12 cellular contexts compared by ENCODE assay signal in genomic region chr5:159850192-159850573, GRCh38.
A peak's percentile ranks its signal among the peaks of the same experiment; 100 is the strongest.
DNase-seq lines count a peak whose midpoint lies in the region; ATAC-seq and TF ChIP-seq lines count a peak whose summit lies in the region.
"Had no signal": no experiment of that assay in that cellular context is flagged by ENCODE, and none has a peak within 500 bp of the region (broad histone marks: within the 10 kb centered on the region; RNA-seq: fewer than 3 reads in every experiment).

No MANE protein-coding gene starts in this region.

- H3K4me1 ChIP-seq in gastroesophageal sphincter (no peaks in the 10 kb centered on the region), transverse colon (no peaks in the 10 kb centered on the region)

- H3K9me3 ChIP-seq in gastroesophageal sphincter (no peaks in the 10 kb centered on the region), transverse colon (no peaks in the 10 kb centered on the region)

- ATAC-seq in SK-N-SH treated with all-trans-retinoic acid at 6 μM for 48 hours (peak; percentile 59), gastroesophageal sphincter (peak; percentile 89), HG03175 (IDR thresholded peaks at IDR 0.05; ENCODE audit: unreplicated experiment) (no peak), GM18517 (IDR thresholded peaks at IDR 0.05; ENCODE audit: unreplicated experiment) (no peak)
- ATAC-seq: naive thymus-derived CD4-positive, alpha-beta T cell had no signal

- TF ChIP-seq CTCF in gastroesophageal sphincter (IDR thresholded peaks at IDR 0.05) (no peak), transverse colon (IDR thresholded peaks at IDR 0.05) (no peak)

- H3K27me3 ChIP-seq in gastroesophageal sphincter, result no peaks in the 10 kb centered on the region
- no peaks in the 10 kb centered on the region for H3K27me3 ChIP-seq in transverse colon

- H3K36me3 ChIP-seq in gastroesophageal sphincter (no peaks in the 10 kb centered on the region), transverse colon (no peaks in the 10 kb centered on the region)

- in situ Hi-C loops in transverse colon (cut with MboI; ENCODE audit: low pct_ligation_motif_present in 1 of 4, low pct_unique_long_range_greater_than_20kb in 1 of 4, low sequenced_read_pairs in 3 of 4), result no loop called here

- no peak for TF ChIP-seq POLR2A in gastroesophageal sphincter (IDR thresholded peaks at IDR 0.05)
- TF ChIP-seq POLR2A in transverse colon (IDR thresholded peaks at IDR 0.05), result no peak

- DNase-seq in NK-92 treated with Interleukin-12 subunit alpha and Interleukin-12 subunit beta, amount 100 ng/mL, for 24 hours (lab: John Stamatoyannopoulos, UW), result peak; percentile 19
- DNase-seq in NK-92 (lab: John Stamatoyannopoulos, UW; ENCODE audit: unreplicated experiment) (no peak), transverse colon (peak; percentile 18), COR-L47 (lab: John Stamatoyannopoulos, UW) (no peak)
- DNase-seq: 8988T; activated naive CD8-positive, alpha-beta T cell treated with anti-CD3 and anti-CD28 coated beads, Interleukin-2, amount 10 ng/mL, durations not matched to agents 7 days and 5 days; naive thymus-derived CD4-positive, alpha-beta T cell; NCI-H526 had no signal

- intact Hi-C loops in transverse colon (cut with DNase I; ENCODE audit: low total_unique reads), result no loop called here

- H3K4me3 ChIP-seq in gastroesophageal sphincter (no peak overlapping the region), transverse colon (no peak overlapping the region)

- peak overlapping the region in 1 of 4 donors; percentile 33 for H3K27ac ChIP-seq in gastroesophageal sphincter
- peak overlapping the region in 1 of 4 donors; percentile 6 for H3K27ac ChIP-seq in transverse colon

- TF ChIP-seq EP300 in gastroesophageal sphincter (IDR thresholded peaks at IDR 0.05), result no peak
- no peak for TF ChIP-seq EP300 in transverse colon (IDR thresholded peaks at IDR 0.05; ENCODE audit: low read depth)

- 50% methylated on average over 2 of the region's 5 CpGs; no CpG with 5 or more reads in 1 of the 2 donors for WGBS in gastroesophageal sphincter (ENCODE audit: low coverage in 1 of 2), 2 donors
- 48% methylated on average over 5 of the region's 5 CpGs; no CpG with 5 or more reads in 1 of the 2 donors for WGBS in transverse colon (ENCODE audit: low coverage in 1 of 2), 2 donors

TF ChIP-seq in SK-N-SH treated with all-trans-retinoic acid at 6 μM for 48 hours, 23 proteins besides CTCF, POLR2A, EP300 and RAD21:
- TF ChIP-seq, protein P1, sequence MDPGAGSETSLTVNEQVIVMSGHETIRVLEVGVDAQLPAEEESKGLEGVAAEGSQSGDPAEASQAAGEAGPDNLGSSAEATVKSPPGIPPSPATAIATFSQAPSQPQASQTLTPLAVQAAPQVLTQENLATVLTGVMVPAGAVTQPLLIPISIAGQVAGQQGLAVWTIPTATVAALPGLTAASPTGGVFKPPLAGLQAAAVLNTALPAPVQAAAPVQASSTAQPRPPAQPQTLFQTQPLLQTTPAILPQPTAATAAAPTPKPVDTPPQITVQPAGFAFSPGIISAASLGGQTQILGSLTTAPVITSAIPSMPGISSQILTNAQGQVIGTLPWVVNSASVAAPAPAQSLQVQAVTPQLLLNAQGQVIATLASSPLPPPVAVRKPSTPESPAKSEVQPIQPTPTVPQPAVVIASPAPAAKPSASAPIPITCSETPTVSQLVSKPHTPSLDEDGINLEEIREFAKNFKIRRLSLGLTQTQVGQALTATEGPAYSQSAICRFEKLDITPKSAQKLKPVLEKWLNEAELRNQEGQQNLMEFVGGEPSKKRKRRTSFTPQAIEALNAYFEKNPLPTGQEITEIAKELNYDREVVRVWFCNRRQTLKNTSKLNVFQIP (CRISPR knock-in tag; IDR thresholded peaks at IDR 0.05; ENCODE audit: borderline replicate concordance, low read depth), result no peak

Comparison
In these comparisons a context has a peak if more than half of its experiments do, and no peak if none do; other contexts are left out.
1. DNase-seq: peak in NK-92 treated with Interleukin-12 subunit alpha and Interleukin-12 subunit beta, amount 100 ng/mL, for 24 hours (single experiment) and transverse colon (single experiment); none in NK-92 (single experiment) and COR-L47 (single experiment).
2. ATAC-seq: peak in SK-N-SH treated with all-trans-retinoic acid at 6 μM for 48 hours (single experiment) and gastroesophageal sphincter (single experiment); none in HG03175 (single experiment) and GM18517 (single experiment).